ENCODE assay signal across 18 cellular contexts in genomic region chr1:79043506-79043905, GRCh38. TPM values are rescaled to one million over a fixed set of nuclear protein-coding genes. Genes with fewer than 3 reads are reported as not detected.
DNase-seq lines count a peak whose midpoint lies in the region; TF ChIP-seq lines count a peak whose summit lies in the region.
"Had no signal": no experiment of that assay in that cellular context is flagged by ENCODE, and none has a peak within 500 bp of the region (broad histone marks: within the 10 kb centered on the region; RNA-seq: fewer than 3 reads in every experiment).

No MANE protein-coding gene starts in this region.

- H3K79me1 ChIP-seq in mesendoderm (ENCODE audit: low read length): no peaks in the 10 kb centered on the region

- no peak overlapping the region for H4K8ac ChIP-seq in mesendoderm (ENCODE audit: low read depth, low read length)

- DNase-seq in AG04449 (ENCODE audit: low read depth, low spot score) (peak; percentile 45), HT1080 (ENCODE audit: low read depth) (peak; percentile 24), cardiac fibroblast (ENCODE audit: low read depth in 2 of 2) (peak; percentile 74 to 76), mesendoderm (peak; percentile 44), Ammon's horn (ENCODE audit: low spot score) (no peak), NCI-H2107 treated with DMSO at 0.1 percent for 48 hours (lab: John Stamatoyannopoulos, UW; ENCODE audit: unreplicated experiment) (no peak), NCI-H146 (lab: John Stamatoyannopoulos, UW) (no peak), NCI-H2227 treated with DMSO at 0.1 percent for 48 hours (lab: John Stamatoyannopoulos, UW) (no peak)
- DNase-seq: activated CD4-positive, alpha-beta memory T cell treated with anti-CD3 and anti-CD28 coated beads, Interleukin-2, amount 10 ng/mL, durations not matched to agents 7 days and 5 days; anterior cingulate cortex; BE2C; dermis blood vessel endothelial cell; HCEC 1CT; NCI-H524; right lobe of liver; stimulated activated CD4-positive, alpha-beta T cell treated with anti-CD3 and anti-CD28 coated beads, Interleukin-4, amount 100 ng/mL, for 24 hours had no signal

- no peaks in the 10 kb centered on the region for H3K79me2 ChIP-seq in mesendoderm (ENCODE audit: control insufficient read depth, insufficient read depth, low read length)

- no peak overlapping the region for H3K4me2 ChIP-seq in mesendoderm (ENCODE audit: low read length)
- H3K4me2 ChIP-seq: KMS-11 had no signal

- no peaks in the 10 kb centered on the region for H3K36me3 ChIP-seq in mesendoderm (ENCODE audit: control insufficient read depth, insufficient read depth, low read length)
- H3K36me3 ChIP-seq: BE2C, esophagus muscularis mucosa, right lobe of liver had no signal

- H3K4me1 ChIP-seq in mesendoderm (ENCODE audit: control insufficient read depth, low read depth, low read length): no peaks in the 10 kb centered on the region
- H3K4me1 ChIP-seq: BE2C, esophagus muscularis mucosa, right lobe of liver had no signal

- H4K5ac ChIP-seq in mesendoderm (ENCODE audit: low read length): no peak overlapping the region

- no peak overlapping the region for H2BK120ac ChIP-seq in mesendoderm (ENCODE audit: low read depth, low read length)

- no peak overlapping the region for H3K18ac ChIP-seq in mesendoderm (ENCODE audit: low read length)

- no peak overlapping the region for H3K23ac ChIP-seq in mesendoderm (ENCODE audit: low read length)

- no CpG with 5 or more reads among the region's 4 CpGs for WGBS in mesendoderm (ENCODE audit: extremely low coverage, insufficient coverage, low lambda C conversion rate)

- H2BK15ac ChIP-seq in mesendoderm (replicated peaks; ENCODE audit: low read depth): no peak overlapping the region

- H3K4me3 ChIP-seq in AG04449 (ENCODE audit: low read depth, low read length) (no peak overlapping the region), cardiac fibroblast (replicated peaks in 1 of 2; ENCODE audit: low read depth in 2 of 2, low read length in 2 of 2) (no peak overlapping the region), mesendoderm (ENCODE audit: low read length) (no peak overlapping the region)
- H3K4me3 ChIP-seq: esophagus muscularis mucosa, right lobe of liver had no signal

- POLR2A ChIA-PET in AG04449 (lab: Yijun Ruan, JAX): no interaction called here

- no peak overlapping the region for H3K9ac ChIP-seq in mesendoderm (ENCODE audit: low read length)
- H3K9ac ChIP-seq: KMS-11 had no signal

- no peaks in the 10 kb centered on the region for H3K27me3 ChIP-seq in mesendoderm (ENCODE audit: insufficient read depth, low read length, poor library complexity)
- H3K27me3 ChIP-seq: BE2C, esophagus muscularis mucosa, right lobe of liver had no signal

- no peak overlapping the region for H2BK5ac ChIP-seq in mesendoderm (ENCODE audit: low read length)

- CTCF ChIA-PET in AG04449 (lab: Yijun Ruan, JAX): no interaction called here

- no peak overlapping the region for H3K56ac ChIP-seq in mesendoderm (ENCODE audit: low read length)

- TF ChIP-seq CTCF in AG04449 (IDR thresholded peaks at IDR 0.05; ENCODE audit: insufficient read depth, low read length, missing control alignments) (no peak), cardiac fibroblast (IDR thresholded peaks at IDR 0.05; ENCODE audit: low read depth, low read length) (no peak)

- no peak overlapping the region for H3K4ac ChIP-seq in mesendoderm (ENCODE audit: low read depth, low read length)

- H2AK5ac ChIP-seq in mesendoderm (ENCODE audit: low read length): no peak overlapping the region

- H3K27ac ChIP-seq in mesendoderm (ENCODE audit: low read depth, low read length): no peak overlapping the region
- H3K27ac ChIP-seq: esophagus muscularis mucosa, KMS-11, right lobe of liver had no signal

RNA-seq across cellular contexts. Expression of gene ADGRL4, which starts 37.0 kb away (rescaled TPM):
- 52.1 and 63.2 TPM in 2 replicates for total RNA-seq in HT1080 (2014; rRNA removed; shearing (Covaris generic))
- polyA plus RNA-seq in HT1080 (2015; cell fraction: cytosol; rRNA removed): 39.8 and 46.8 TPM in 2 replicates
- polyA plus RNA-seq in HT1080 (2015; cell fraction: nucleus; rRNA removed): 34.1 and 36.6 TPM in 2 replicates
- 0.28 TPM for polyA plus RNA-seq in mesendoderm (2013, experiment 1 of 2)
- polyA plus RNA-seq in mesendoderm (2013, experiment 2 of 2): 0.27 TPM
- total RNA-seq: activated CD4-positive, alpha-beta memory T cell treated with anti-CD3 and anti-CD28 coated beads, Interleukin-2, amount 10 ng/mL, durations not matched to agents 7 days and 5 days had no signal

Comparison
In these comparisons a context has a peak if more than half of its experiments do, and no peak if none do; other contexts are left out.
1. DNase-seq: peak in AG04449 (single experiment), HT1080 (single experiment), cardiac fibroblast (2 of 2) and mesendoderm (single experiment); none in Ammon's horn (single experiment), NCI-H2107 treated with DMSO at 0.1 percent for 48 hours (single experiment), NCI-H146 (single experiment) and NCI-H2227 treated with DMSO at 0.1 percent for 48 hours (single experiment).